ENCODE assay signal across 29 cellular contexts in the genomic region with DNA sequence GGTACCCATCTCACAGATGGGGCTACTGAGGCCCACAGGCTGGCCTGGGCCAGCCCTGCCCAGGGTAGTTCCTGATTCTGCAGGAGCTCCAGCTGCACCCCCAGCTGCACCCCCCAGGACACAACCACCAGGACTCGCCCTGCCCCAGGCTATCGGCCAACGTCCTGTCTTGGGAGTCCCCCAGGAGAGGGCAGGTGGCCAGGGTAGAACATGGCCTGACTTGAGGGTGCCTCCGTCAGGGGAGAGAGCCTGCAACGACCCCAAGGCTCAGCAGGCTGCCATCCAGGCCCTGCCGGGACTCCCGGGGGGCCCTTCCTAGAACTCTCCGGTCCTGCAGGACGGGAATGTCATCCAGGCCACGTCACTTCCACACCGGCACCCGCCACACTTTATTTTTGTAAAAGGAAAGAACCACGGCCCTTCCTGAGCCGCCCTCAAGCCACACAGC. TPM values are rescaled to one million over a fixed set of nuclear protein-coding genes. Genes with fewer than 3 reads are reported as not detected.
DNase-seq lines count a peak whose midpoint lies in the region; ATAC-seq, FAIRE-seq and TF ChIP-seq lines count a peak whose summit lies in the region.
"Had no signal": no experiment of that assay in that cellular context is flagged by ENCODE, and none has a peak within 500 bp of the region (broad histone marks: within the 10 kb centered on the region; RNA-seq: fewer than 3 reads in every experiment).

No MANE protein-coding gene starts in this region.

- DNase-seq in H1 (ENCODE audit: low read depth in 1 of 2, low spot score in 2 of 2) (no peak), right cardiac atrium (peak; percentile 38 to 75 (median 61)), gastrocnemius medialis (peak in 1 of 2 donors; percentile 37), T-helper 2 cell (no peak), HuH-7.5 (ENCODE audit: low spot score) (no peak)
- no peak for DNase-seq in activated T-cell treated with anti-CD3 and anti-CD28 coated beads, Interleukin-2, amount 50 U/mL, for 4 hours
- DNase-seq: activated CD4-positive, alpha-beta T cell treated with anti-CD3 and anti-CD28 coated beads for 4 hours; BE2C; cerebellar nuclear complex; COR-L47; GDM1; NCI-H1092; NCI-H187 treated with DMSO at 0.1 percent for 48 hours; NCI-H226; stimulated activated CD8-positive, alpha-beta memory T cell treated with anti-CD3 and anti-CD28 coated beads, Interleukin-4, amount 100 ng/mL, for 48 hours; trophoblast cell had no signal

- H3K4ac ChIP-seq in H1 (replicated peaks; ENCODE audit: insufficient read length, low read depth, low read length): no peak overlapping the region

- H3K36me3 ChIP-seq in BLaER1 (peaks cover 81% of the 10 kb centered on the region), H1 (ENCODE audit: control insufficient read depth in 2 of 4, insufficient read depth in 4 of 4, low read length in 3 of 4) (no peaks in the 10 kb centered on the region), gastrocnemius medialis (peaks cover 0 to 17% of the 10 kb centered on the region in 2 donors)
- H3K36me3 ChIP-seq: BE2C had no signal

- TF ChIP-seq CTCF in H1 (IDR thresholded peaks at IDR 0.05; ENCODE audit: control extremely low read depth in 1 of 3, insufficient read depth in 1 of 3, low read depth in 1 of 3, low read length in 3 of 3): no peak
- no peak for TF ChIP-seq CTCF in gastrocnemius medialis (IDR thresholded peaks at IDR 0.05 in 4 of 5, conservative IDR thresholded peaks at IDR 0.05 in 1 of 5)

- H3K56ac ChIP-seq in H1 (replicated peaks; ENCODE audit: insufficient read length, low read depth, low read length): no peak overlapping the region

- whole genome bisulfite sequencing in H1 (ENCODE audit: extremely low coverage in 1 of 2, insufficient coverage in 1 of 2, insufficient read length in 1 of 2, insufficient replicate concordance in 2 of 2, low coverage in 1 of 2, low lambda C conversion rate in 2 of 2, missing lambda C conversion rate in 1 of 2), 2 experiments: 95% methylated on average over 14 of the region's 14 CpGs; no CpG with 5 or more reads in 1 of the 2 experiments
- WGBS in right cardiac atrium: 47% methylated on average over 14 of the region's 14 CpGs

- no peak overlapping the region for H2BK120ac ChIP-seq in H1 (replicated peaks; ENCODE audit: low read depth, low read length)

- no peaks in the 10 kb centered on the region for H3K27me3 ChIP-seq in BLaER1
- no peaks in the 10 kb centered on the region for H3K27me3 ChIP-seq in H1 (replicated peaks in 1 of 4; ENCODE audit: control insufficient read depth in 3 of 4, extremely low read depth in 1 of 4, insufficient read depth in 3 of 4, low read length in 3 of 4)
- H3K27me3 ChIP-seq in right cardiac atrium (ENCODE audit: control insufficient read depth, insufficient read depth): no peaks in the 10 kb centered on the region
- H3K27me3 ChIP-seq in gastrocnemius medialis: no peaks in the 10 kb centered on the region
- H3K27me3 ChIP-seq: BE2C, hepatocyte had no signal

- no peak overlapping the region for H2AK5ac ChIP-seq in H1 (ENCODE audit: low read depth, low read length)

- H4K91ac ChIP-seq in H1 (replicated peaks; ENCODE audit: insufficient read length, low read length): no peak overlapping the region

- H3K79me1 ChIP-seq in H1 (ENCODE audit: low read depth, low read length): no peaks in the 10 kb centered on the region

- 0 out of 2 replicates have a peak, but pooled peaks cover 2% of the 10 kb centered on the region for H3K23me2 ChIP-seq in H1 (ENCODE audit: low read depth, low read length)

- intact Hi-C loops in right cardiac atrium (cut with DNase I) (no loop called here), gastrocnemius medialis (cut with DNase I; ENCODE audit: low total_unique reads) (loop anchor here (2.0 to 5.0 kb wide), 2 partner anchors 14 to 61 kb away; no protein-coding TSS in a partner anchor)

- H3K18ac ChIP-seq in H1 (ENCODE audit: extremely low read depth, low read length): no peak overlapping the region

- no peaks in the 10 kb centered on the region for H3K4me1 Mint-ChIP-seq in activated T-cell treated with anti-CD3 and anti-CD28 coated beads, Interleukin-2, amount 50 U/mL, for 4 hours (ENCODE audit: low read depth)
- H3K4me1 Mint-ChIP-seq: activated naive CD4-positive, alpha-beta T cell treated with anti-CD3 and anti-CD28 coated beads, Interleukin-2, amount 50 U/mL, for 24 hours had no signal

- no peaks in the 10 kb centered on the region for H3K27me3 Mint-ChIP-seq in activated T-cell treated with anti-CD3 and anti-CD28 coated beads, Interleukin-2, amount 50 U/mL, for 4 hours (ENCODE audit: low read depth)
- H3K27me3 Mint-ChIP-seq: activated naive CD4-positive, alpha-beta T cell treated with anti-CD3 and anti-CD28 coated beads, Interleukin-2, amount 50 U/mL, for 24 hours; natural killer cell treated with Interleukin-12 subunit alpha and Interleukin-12 subunit beta and Interleukin-15 and Interleukin-18, amount 100 ng/mL, for 72 hours had no signal

- H3K4me3 ChIP-seq in BLaER1: no peak overlapping the region
- H3K4me3 ChIP-seq in H1 (ENCODE audit: extremely low read depth in 1 of 4, insufficient read depth in 2 of 4, low read depth in 3 of 4, low read length in 4 of 4): no peak overlapping the region
- no peak overlapping the region for H3K4me3 ChIP-seq in right cardiac atrium (ENCODE audit: low read length)
- peak overlapping the region in 2 of 4 donors; percentile 7 to 8 for H3K4me3 ChIP-seq in gastrocnemius medialis
- H3K4me3 ChIP-seq: A549, hepatocyte had no signal

- H3K9ac ChIP-seq in BLaER1 (peak overlapping the region; percentile 11), H1 (replicated peaks in 1 of 4; ENCODE audit: extremely low read depth in 1 of 4, low read depth in 3 of 4, low read length in 3 of 4) (no peak overlapping the region)

- H3K36me3 Mint-ChIP-seq in activated T-cell treated with anti-CD3 and anti-CD28 coated beads, Interleukin-2, amount 50 U/mL, for 4 hours (ENCODE audit: insufficient read depth): no peaks in the 10 kb centered on the region
- H3K36me3 Mint-ChIP-seq: activated naive CD4-positive, alpha-beta T cell treated with anti-CD3 and anti-CD28 coated beads, Interleukin-2, amount 50 U/mL, for 24 hours; natural killer cell treated with Interleukin-12 subunit alpha and Interleukin-12 subunit beta and Interleukin-15 and Interleukin-18, amount 100 ng/mL, for 72 hours had no signal

- H3K4me2 ChIP-seq in BLaER1 (peak overlapping the region; percentile 86), H1 (ENCODE audit: insufficient read depth in 1 of 2, low read depth in 2 of 2, low read length in 2 of 2) (no peak overlapping the region)
- H3K4me2 ChIP-seq: A549, hepatocyte had no signal

- H3K27ac ChIP-seq in BLaER1: peak overlapping the region; percentile 66
- H3K27ac ChIP-seq in H1 (ENCODE audit: low read depth, low read length): no peak overlapping the region
- peak overlapping the region; percentile 25 for H3K27ac ChIP-seq in right cardiac atrium (ENCODE audit: low read length)
- peak overlapping the region; percentile 91 to 98 (median 94) for H3K27ac ChIP-seq in gastrocnemius medialis
- H3K27ac ChIP-seq: A549, hepatocyte, HL-60 had no signal

- no peak for TF ChIP-seq RAD21 in H1 (IDR thresholded peaks at IDR 0.05 in 1 of 2, conservative IDR thresholded peaks at IDR 0.05 in 1 of 2; ENCODE audit: low read depth in 2 of 2, low read length in 2 of 2)

- H2BK20ac ChIP-seq in H1 (ENCODE audit: low read length): no peak overlapping the region

- H3K9me3 ChIP-seq in BLaER1 (no peaks in the 10 kb centered on the region), H1 (ENCODE audit: insufficient read depth in 2 of 2, low read depth in 1 of 2, low read length in 1 of 2) (no peaks in the 10 kb centered on the region), right cardiac atrium (ENCODE audit: control insufficient read depth, low read length) (no peaks in the 10 kb centered on the region), gastrocnemius medialis (no peaks in the 10 kb centered on the region)
- H3K9me3 ChIP-seq: A549, BE2C had no signal

- peaks cover 79% of the 10 kb centered on the region for H3K4me1 ChIP-seq in BLaER1
- H3K4me1 ChIP-seq in H1 (replicated peaks in 1 of 4; ENCODE audit: control insufficient read depth in 3 of 4, insufficient read depth in 4 of 4, low read length in 3 of 4): peaks cover 0 to 8% (median 0%) of the 10 kb centered on the region in 4 experiments; a peak in 4 of 7 replicates
- peaks cover 3% of the 10 kb centered on the region for H3K4me1 ChIP-seq in right cardiac atrium (ENCODE audit: control insufficient read depth, insufficient read depth, low read length)
- H3K4me1 ChIP-seq in gastrocnemius medialis: peaks cover 22 to 33% of the 10 kb centered on the region in 2 donors
- H3K4me1 ChIP-seq: A549, BE2C had no signal

- POLR2A ChIA-PET in H1 (lab: Charles Lee; ENCODE audit: partially characterized antibody): no interaction called here

- ATAC-seq in right cardiac atrium (peak; percentile 5 to 46), gastrocnemius medialis (peak; percentile 39 to 43), GM18505 (IDR thresholded peaks at IDR 0.05; ENCODE audit: unreplicated experiment) (no peak)
- no peak for ATAC-seq in activated T-cell treated with anti-CD3 and anti-CD28 coated beads, Interleukin-2, amount 50 U/mL, for 4 hours
- ATAC-seq: A549; natural killer cell treated with Interleukin-12 subunit alpha and Interleukin-12 subunit beta and Interleukin-15 and Interleukin-18, amount 100 ng/mL, for 72 hours; SK-N-SH treated with all-trans-retinoic acid at 6 μM for 48 hours had no signal

- no peak overlapping the region for H3K23ac ChIP-seq in H1 (ENCODE audit: insufficient read length)

- H4K20me1 ChIP-seq in BLaER1: peaks cover 76% of the 10 kb centered on the region
- H4K20me1 ChIP-seq in H1 (replicated peaks in 1 of 2; ENCODE audit: control insufficient read depth in 1 of 2, insufficient read depth in 2 of 2, low read length in 2 of 2): peaks cover 0 to 2% of the 10 kb centered on the region in 2 experiments

- no peak overlapping the region for H2BK15ac ChIP-seq in H1 (ENCODE audit: low read length)

- H2BK5ac ChIP-seq in H1 (ENCODE audit: low read depth, low read length): no peak overlapping the region

- TF ChIP-seq EP300 in H1 (IDR thresholded peaks at IDR 0.05; ENCODE audit: borderline replicate concordance in 1 of 2, low read depth in 2 of 2, low read length in 2 of 2): no peak

- H3K4me3 Mint-ChIP-seq in activated T-cell treated with anti-CD3 and anti-CD28 coated beads, Interleukin-2, amount 50 U/mL, for 4 hours: no peak overlapping the region
- H3K4me3 Mint-ChIP-seq: activated naive CD4-positive, alpha-beta T cell treated with anti-CD3 and anti-CD28 coated beads, Interleukin-2, amount 50 U/mL, for 24 hours; activated T-helper 1 cell treated with anti-CD3 and anti-CD28 coated beads, Interleukin-12 subunit alpha, Interleukin-12 subunit beta, Interleukin-2, Interleukin-4 antibody, amounts not matched to agents 30 ng/mL and 10 ng/mL and 1 ng/mL, durations not matched to agents 14 hours and 24 hours and 36 hours; natural killer cell treated with Interleukin-12 subunit alpha and Interleukin-12 subunit beta and Interleukin-15 and Interleukin-18, amount 100 ng/mL, for 72 hours; T-helper 2 cell treated with Interferon-gamma antibody and Interleukin-4, amounts not matched to agents 5 μg/mL and 100 μg/mL, for 36 hours had no signal

- H3K14ac ChIP-seq in H1 (ENCODE audit: insufficient read length): no peak overlapping the region

- H4K8ac ChIP-seq in H1 (ENCODE audit: extremely low read depth, insufficient read depth, low read length): 0 out of 2 replicates have a peak overlapping the region, but pooled peaks have one; percentile 25

- CTCF ChIA-PET in H1 (lab: Charles Lee; ENCODE audit: partially characterized antibody): interaction anchor here (1.0 to 1.7 kb wide), 2 partner anchors 15 to 29 kb away, joined by 3 to 4 read pairs; partner anchors contain the start of gene JAG2

- no peaks in the 10 kb centered on the region for H3K79me2 ChIP-seq in H1 (ENCODE audit: control insufficient read depth in 1 of 2, insufficient read depth in 2 of 2, low read length in 2 of 2)
- H3K79me2 ChIP-seq: hepatocyte had no signal

- H3K9me3 Mint-ChIP-seq in activated T-cell treated with anti-CD3 and anti-CD28 coated beads, Interleukin-2, amount 50 U/mL, for 4 hours: no peaks in the 10 kb centered on the region
- H3K9me3 Mint-ChIP-seq: activated naive CD4-positive, alpha-beta T cell treated with anti-CD3 and anti-CD28 coated beads, Interleukin-2, amount 50 U/mL, for 24 hours; activated T-helper 1 cell treated with anti-CD3 and anti-CD28 coated beads, Interleukin-12 subunit alpha, Interleukin-12 subunit beta, Interleukin-2, Interleukin-4 antibody, amounts not matched to agents 30 ng/mL and 10 ng/mL and 1 ng/mL, durations not matched to agents 14 hours and 24 hours and 36 hours; natural killer cell treated with Interleukin-12 subunit alpha and Interleukin-12 subunit beta and Interleukin-15 and Interleukin-18, amount 100 ng/mL, for 72 hours; T-helper 2 cell treated with Interferon-gamma antibody and Interleukin-4, amounts not matched to agents 5 μg/mL and 100 μg/mL, for 36 hours had no signal

- FAIRE-seq in H1 (lab: Jason Lieb, UNC): no peak
- FAIRE-seq: A549, astrocyte, H54 had no signal

- TF ChIP-seq POLR2A in H1 (IDR thresholded peaks at IDR 0.05; ENCODE audit: control extremely low read depth in 1 of 2, low read depth in 2 of 2, low read length in 2 of 2) (no peak), gastrocnemius medialis (IDR thresholded peaks at IDR 0.05) (no peak), GM18505 (IDR thresholded peaks at IDR 0.05; ENCODE audit: borderline replicate concordance, extremely low read depth, insufficient read depth, insufficient read length) (no peak)

- no peak overlapping the region for H4K5ac ChIP-seq in H1 (ENCODE audit: insufficient read length, low read depth, low read length)

- no peak overlapping the region for H2AFZ ChIP-seq in H1 (ENCODE audit: low read length)
- H2AFZ ChIP-seq: hepatocyte had no signal

- no peak overlapping the region for H2BK12ac ChIP-seq in H1 (ENCODE audit: low read depth, low read length)

- in situ Hi-C loops in gastrocnemius medialis (cut with MboI; ENCODE audit: low sequenced_read_pairs in 4 of 4): no loop called here

RNA-seq across cellular contexts. Expression of gene JAG2, which starts 15.8 kb away (rescaled TPM):
- total RNA-seq in H1 (2021; fragmentation: NEBNext Ultra II Directional; extraction: Animal tissue kit (Norgen Biotek cat#: 25700)): 6.2 and 8.9 TPM in 2 replicates
- polyA plus RNA-seq in H1 (2011; rRNA removed) (2.8 and 4.8 TPM in 2 replicates), right cardiac atrium (17.8 TPM)
- 6.5 TPM for polyA plus RNA-seq in H1 (2011; cell fraction: cytosol; rRNA removed)
- 27.2 TPM for polyA plus RNA-seq in H1 (2011; cell fraction: nucleus; rRNA removed)
- polyA plus RNA-seq in H1 (2012, experiment 1 of 2): 5.4 to 9.8 TPM (median 7.3 TPM) in 4 replicates
- polyA plus RNA-seq in H1 (2012, experiment 2 of 2): 4.8 TPM
- 4.2 TPM for polyA plus RNA-seq in H1 (2013, experiment 1 of 2)
- 4.1 TPM for polyA plus RNA-seq in H1 (2013, experiment 2 of 2)
- 3.4 and 4.7 TPM in 2 replicates for polyA minus RNA-seq in H1 (2011; rRNA and poly(A)+ RNA removed)
- polyA minus RNA-seq in H1 (2011; cell fraction: cytosol; rRNA and poly(A)+ RNA removed): 2.9 TPM
- 5.7 TPM for polyA minus RNA-seq in H1 (2011; cell fraction: nucleus; rRNA and poly(A)+ RNA removed)
- total RNA-seq in right cardiac atrium (10 to 100 TPM; 16.5 to 21.3 (median 17.4) TPM), gastrocnemius medialis (10 to 100 TPM in 3 of 4 donors, 1 to 10 TPM in 1; 8.0 to 17.9 (median 15.7) TPM)
- total RNA-seq in activated T-cell treated with anti-CD3 and anti-CD28 coated beads, Interleukin-2, amount 50 U/mL, for 4 hours: 1 to 10 TPM; 2.9 to 5.4 (median 5.2) TPM
- total RNA-seq: RPMI7951 had no signal

RNA-seq across cellular contexts. Expression of gene NUDT14, which starts 28.3 kb away (rescaled TPM):
- 33.3 and 33.6 TPM in 2 replicates for total RNA-seq in H1 (2021; fragmentation: NEBNext Ultra II Directional; extraction: Animal tissue kit (Norgen Biotek cat#: 25700))
- polyA plus RNA-seq in H1 (2011; rRNA removed): 25.5 and 40.3 TPM in 2 replicates
- 35.2 TPM for polyA plus RNA-seq in H1 (2011; cell fraction: cytosol; rRNA removed)
- polyA plus RNA-seq in H1 (2011; cell fraction: nucleus; rRNA removed): 49.1 TPM
- 28.3 to 44.3 TPM (median 38.0 TPM) in 4 replicates for polyA plus RNA-seq in H1 (2012, experiment 1 of 2)
- 26.9 TPM for polyA plus RNA-seq in H1 (2012, experiment 2 of 2)
- 21.1 TPM for polyA plus RNA-seq in H1 (2013, experiment 1 of 2)
- polyA plus RNA-seq in H1 (2013, experiment 2 of 2): 19.1 TPM
- 3.2 and 4.2 TPM in 2 replicates for polyA minus RNA-seq in H1 (2011; rRNA and poly(A)+ RNA removed)
- polyA minus RNA-seq in H1 (2011; cell fraction: cytosol; rRNA and poly(A)+ RNA removed): 13.7 TPM
- polyA minus RNA-seq in H1 (2011; cell fraction: nucleus; rRNA and poly(A)+ RNA removed): 12.6 TPM
- 10 to 100 TPM; 23.9 to 35.5 (median 32.0) TPM for total RNA-seq in right cardiac atrium
- 31.4 TPM for polyA plus RNA-seq in right cardiac atrium
- 10 to 100 TPM; 11.0 to 25.5 (median 16.4) TPM for total RNA-seq in gastrocnemius medialis
- total RNA-seq in activated T-cell treated with anti-CD3 and anti-CD28 coated beads, Interleukin-2, amount 50 U/mL, for 4 hours: 1 to 10 TPM; 5.2 to 7.0 (median 5.7) TPM

Comparison
In these comparisons a context has a peak if more than half of its experiments do, and no peak if none do; other contexts are left out.
1. DNase-seq: peak in right cardiac atrium (3 of 3); none in H1 (0 of 2), T-helper 2 cell (0 of 5), HuH-7.5 (single experiment) and activated T-cell treated with anti-CD3 and anti-CD28 coated beads, Interleukin-2, amount 50 U/mL, for 4 hours (single experiment).
2. ATAC-seq: peak in right cardiac atrium (2 of 2) and gastrocnemius medialis (2 of 2); none in GM18505 (single experiment) and activated T-cell treated with anti-CD3 and anti-CD28 coated beads, Interleukin-2, amount 50 U/mL, for 4 hours (0 of 2).